In the genomic region with DNA sequence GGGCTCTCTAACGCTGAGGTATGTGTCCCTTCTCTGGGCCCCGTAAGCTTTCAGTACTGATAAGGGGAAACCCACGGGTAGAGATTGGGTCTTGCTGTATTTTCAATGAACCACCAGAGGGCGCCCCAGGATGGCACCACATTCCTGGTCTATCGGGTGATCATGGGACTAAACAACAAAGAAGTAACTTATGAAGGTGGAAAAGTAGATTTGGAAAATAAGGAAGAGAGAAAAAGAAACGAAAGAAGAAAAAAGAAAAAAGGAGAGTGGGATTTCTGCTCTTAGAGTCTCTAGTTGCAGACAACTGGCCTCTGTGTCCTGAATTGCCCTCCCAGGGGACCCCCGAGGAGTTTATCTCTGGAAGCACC, we compare ENCODE assay signal across 8 cellular contexts.
DNase-seq lines count a peak whose midpoint lies in the region; ATAC-seq and TF ChIP-seq lines count a peak whose summit lies in the region.

No MANE protein-coding gene starts in this region.

- H3K36me3 ChIP-seq in DND-41 (ENCODE audit: insufficient read depth, low read length) (no peaks in the 10 kb centered on the region), HUES6 (ENCODE audit: control insufficient read depth, insufficient read depth, low read length) (no peaks in the 10 kb centered on the region)

- peaks cover 15% of the 10 kb centered on the region for H3K36me3 Mint-ChIP-seq in nephron (ENCODE audit: low read depth)

- H4K20me1 ChIP-seq in DND-41 (ENCODE audit: insufficient read depth, low read length) = no peaks in the 10 kb centered on the region

- H3K27ac ChIP-seq in DND-41 (ENCODE audit: low read length) (no peak overlapping the region), HUES6 (ENCODE audit: low read depth, low read length) (no peak overlapping the region)

- H3K27me3 Mint-ChIP-seq in nephron (ENCODE audit: low read depth) = peaks cover 4% of the 10 kb centered on the region
- H3K27me3 Mint-ChIP-seq in stimulated activated naive CD8-positive, alpha-beta T cell treated with anti-CD3 and anti-CD28 coated beads, Interleukin-15, amount 100 ng/mL, for 72 hours = no peaks in the 10 kb centered on the region

- no peak overlapping the region for H3K4me2 ChIP-seq in DND-41 (ENCODE audit: insufficient read depth, low read length)

- ATAC-seq in DND-41 (ENCODE audit: insufficient read depth, low read depth) (peak; percentile 90), GM21528 (IDR thresholded peaks at IDR 0.05; ENCODE audit: low FRiP score, unreplicated experiment) (peak; percentile 78)
- peak; percentile 97 for ATAC-seq in stimulated activated naive CD8-positive, alpha-beta T cell treated with anti-CD3 and anti-CD28 coated beads, Interleukin-15, amount 100 ng/mL, for 72 hours

- H3K4me3 ChIP-seq in DND-41 (ENCODE audit: low read depth in 1 of 2, low read length in 2 of 2) = no peak overlapping the region
- H3K4me3 ChIP-seq in HUES6 (ENCODE audit: low read depth, low read length) = no peak overlapping the region; the same call in 1 of the 2 replicates

- DNase-seq in DND-41 = peak; percentile 69
- DNase-seq in OCI-M1 (lab: John Stamatoyannopoulos, UW) = peak; percentile 95
- DNase-seq in activated T-cell treated with anti-CD3 and anti-CD28 coated beads, Interleukin-2, amount 50 U/mL, for 1 hour = peak; percentile 77
- DNase-seq in fibroblast of gingiva (ENCODE audit: low read depth) = peak; percentile 57
- DNase-seq in stimulated activated naive CD8-positive, alpha-beta T cell treated with anti-CD3 and anti-CD28 coated beads, Interleukin-15, amount 100 ng/mL, for 72 hours = peak; percentile 74 to 84

- peaks cover 2% of the 10 kb centered on the region; the same call in 1 of the 2 replicates for H3K4me1 ChIP-seq in DND-41 (ENCODE audit: insufficient read depth, low read length)
- peaks cover 8% of the 10 kb centered on the region; the same call in 1 of the 2 replicates for H3K4me1 ChIP-seq in HUES6 (ENCODE audit: control insufficient read depth, insufficient read depth, low read length)

- no peaks in the 10 kb centered on the region for H3K9me3 ChIP-seq in DND-41 (ENCODE audit: insufficient read depth, low read length, severe bottlenecking)
- H3K9me3 ChIP-seq in HUES6 (ENCODE audit: control insufficient read depth, insufficient read depth, low read depth, low read length) = no peaks in the 10 kb centered on the region

- H2AFZ ChIP-seq in DND-41 (ENCODE audit: low read depth, low read length) = no peak overlapping the region

- TF ChIP-seq CTCF in DND-41 (IDR thresholded peaks at IDR 0.05; ENCODE audit: borderline replicate concordance, extremely low read depth, low read length, poor library complexity, severe bottlenecking) = peak; percentile 86
- TF ChIP-seq CTCF in nephron (IDR thresholded peaks at IDR 0.05; ENCODE audit: unreplicated experiment in 3 of 3) = peak; percentile 86 to 92 (median 88)

- no peaks in the 10 kb centered on the region for H3K79me2 ChIP-seq in DND-41 (ENCODE audit: insufficient read depth, low read length)

- H3K4me3 Mint-ChIP-seq in nephron = no peak overlapping the region
- H3K4me3 Mint-ChIP-seq in stimulated activated naive CD8-positive, alpha-beta T cell treated with anti-CD3 and anti-CD28 coated beads, Interleukin-15, amount 100 ng/mL, for 72 hours = no peak overlapping the region

- no peaks in the 10 kb centered on the region for H3K27me3 ChIP-seq in DND-41 (ENCODE audit: insufficient read depth, low read length, poor library complexity)
- no peaks in the 10 kb centered on the region for H3K27me3 ChIP-seq in HUES6 (ENCODE audit: control insufficient read depth, insufficient read depth, low read length)

- H3K9me3 Mint-ChIP-seq in nephron = no peaks in the 10 kb centered on the region
- H3K9me3 Mint-ChIP-seq in stimulated activated naive CD8-positive, alpha-beta T cell treated with anti-CD3 and anti-CD28 coated beads, Interleukin-15, amount 100 ng/mL, for 72 hours = no peaks in the 10 kb centered on the region

- H3K4me1 Mint-ChIP-seq in nephron = peaks cover 35% of the 10 kb centered on the region
- no peaks in the 10 kb centered on the region for H3K4me1 Mint-ChIP-seq in stimulated activated naive CD8-positive, alpha-beta T cell treated with anti-CD3 and anti-CD28 coated beads, Interleukin-15, amount 100 ng/mL, for 72 hours

- H3K9ac ChIP-seq in DND-41 (ENCODE audit: low read depth, low read length) (no peak overlapping the region), HUES6 (ENCODE audit: low read length) (peak overlapping the region; percentile 27)

- no peak overlapping the region for H3K27ac Mint-ChIP-seq in nephron
- H3K27ac Mint-ChIP-seq in stimulated activated naive CD8-positive, alpha-beta T cell treated with anti-CD3 and anti-CD28 coated beads, Interleukin-15, amount 100 ng/mL, for 72 hours = no peak overlapping the region
